In genomic region chr16:56294014-56294413, GRCh38 we compare ENCODE assay signal across 10 cellular contexts.
"Had no signal": no experiment of that assay in that cellular context is flagged by ENCODE, and none has a peak within 500 bp of the region (broad histone marks: within the 10 kb centered on the region; RNA-seq: fewer than 3 reads in every experiment).

No MANE protein-coding gene starts in this region.

- H3K36me3 ChIP-seq: colonic mucosa, SJSA1, suprapubic skin had no signal

- DNase-seq: activated CD4-positive, alpha-beta T cell treated with anti-CD3 and anti-CD28 coated beads, Interleukin-2, amount 50 U/mL, for 1 hour; activated naive CD8-positive, alpha-beta T cell treated with anti-CD3 and anti-CD28 coated beads, Interleukin-2, amount 10 ng/mL, durations not matched to agents 7 days and 5 days; anterior cingulate cortex; colonic mucosa; hippocampal formation; nephron progenitor cell had no signal

- H3K27ac ChIP-seq: colonic mucosa, SJSA1, suprapubic skin had no signal

- H3K4me1 ChIP-seq: colonic mucosa, SJSA1 had no signal

- H3K9me3 ChIP-seq: colonic mucosa, SJSA1, suprapubic skin had no signal

- ATAC-seq: esophagus mucosa; stimulated activated memory B cell treated with anti-CD40 and anti-IgM and Interleukin-4, amounts not matched to agents 10 μg/mL and 1 μg/mL and 100 μg/mL, for 72 hours had no signal

- H3K27me3 ChIP-seq: colonic mucosa, SJSA1, suprapubic skin had no signal

- H3K4me3 ChIP-seq: colonic mucosa, SJSA1, suprapubic skin had no signal
